9 cellular contexts compared by ENCODE assay signal in the genomic region with DNA sequence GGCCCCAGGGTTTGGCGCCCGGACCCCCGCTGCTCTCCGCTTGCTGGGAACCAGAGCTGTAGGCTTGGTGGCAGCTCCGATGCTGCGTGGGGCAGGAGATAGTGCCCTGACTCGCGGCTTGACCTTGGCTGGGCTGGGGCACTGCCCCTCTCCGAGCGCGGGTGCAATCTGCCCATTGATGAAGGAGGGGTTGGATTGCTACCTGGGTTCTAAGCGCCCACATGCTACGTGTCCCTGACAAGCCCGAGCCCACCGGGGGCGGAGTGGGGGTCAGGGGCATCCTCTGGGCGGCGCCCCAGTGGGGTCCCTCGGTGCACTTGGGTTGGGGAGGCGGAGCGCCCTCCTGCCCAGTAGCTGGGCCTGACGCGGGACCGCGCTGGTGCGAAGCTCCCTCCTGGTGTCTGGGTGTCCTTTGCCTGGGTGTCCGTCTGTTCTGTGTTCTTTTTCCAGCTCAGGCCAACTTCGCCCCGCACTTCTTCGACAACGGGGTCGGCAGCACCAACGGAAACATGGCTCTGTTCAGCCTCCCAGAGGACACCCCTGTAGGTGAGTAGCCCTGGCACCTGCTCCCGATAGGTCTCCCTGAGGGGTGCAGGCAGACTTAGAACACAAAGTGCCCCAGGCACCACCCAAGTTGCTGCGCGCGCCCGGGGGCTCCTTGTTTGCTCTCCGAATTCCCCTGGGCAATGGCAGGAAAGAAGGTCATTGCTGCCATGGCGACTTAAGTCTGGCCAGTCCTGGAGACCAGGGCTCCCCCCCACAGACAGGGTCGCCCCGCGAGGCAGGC. TPM values are rescaled to one million over a fixed set of nuclear protein-coding genes. Genes with fewer than 3 reads are reported as not detected.
DNase-seq lines count a peak whose midpoint lies in the region; TF ChIP-seq lines count a peak whose summit lies in the region.
"Had no signal": no experiment of that assay in that cellular context is flagged by ENCODE, and none has a peak within 500 bp of the region (broad histone marks: within the 10 kb centered on the region; RNA-seq: fewer than 3 reads in every experiment).

No MANE protein-coding gene starts in this region.

- peak overlapping the region; percentile 56; the same call in 1 of the 2 replicates for H3K4me2 ChIP-seq in OCI-LY3 (ENCODE audit: low read length)

- peaks cover 5% of the 10 kb centered on the region for H3K4me1 Mint-ChIP-seq in T-helper 1 cell treated with Interleukin-12 subunit alpha and Interleukin-12 subunit beta and Interleukin-4 antibody, amounts not matched to agents 30 μg/mL and 1 μg/mL, for 36 hours (ENCODE audit: low read depth)

- peaks cover 2% of the 10 kb centered on the region for H3K36me3 Mint-ChIP-seq in T-helper 1 cell treated with Interleukin-12 subunit alpha and Interleukin-12 subunit beta and Interleukin-4 antibody, amounts not matched to agents 30 μg/mL and 1 μg/mL, for 36 hours (ENCODE audit: low read depth)

- no peak overlapping the region for H3K4me3 ChIP-seq in OCI-LY3 (ENCODE audit: low read length)
- peak overlapping the region; percentile 68 for H3K4me3 ChIP-seq in iPS-15b (ENCODE audit: low read depth, low read length)
- H3K4me3 ChIP-seq in spleen, result peak overlapping the region in 7 of 8 donors; percentile 38 to 67 (median 44)

- H3K27ac Mint-ChIP-seq in T-helper 1 cell treated with Interleukin-12 subunit alpha and Interleukin-12 subunit beta and Interleukin-4 antibody, amounts not matched to agents 30 μg/mL and 1 μg/mL, for 36 hours, result no peak overlapping the region

- H3K9ac ChIP-seq in OCI-LY3 (ENCODE audit: low read length) (no peak overlapping the region), iPS-15b (ENCODE audit: low read depth, low read length) (no peak overlapping the region)

- H3K4me1 ChIP-seq in OCI-LY3 (ENCODE audit: low read length) (peaks cover 4% of the 10 kb centered on the region; the same call in 1 of the 2 replicates), iPS-15b (ENCODE audit: control insufficient read depth, insufficient read depth, low read length) (peaks cover 3% of the 10 kb centered on the region), spleen (peaks cover 0 to 32% (median 19%) of the 10 kb centered on the region in 6 donors)

- H3K27ac ChIP-seq in OCI-LY3 (ENCODE audit: low read length) (no peak overlapping the region), spleen (no peak overlapping the region)

- TF ChIP-seq POLR2A in spleen (IDR thresholded peaks at IDR 0.05), result no peak

- WGBS in spleen, 5 donors, result 23 to 30% (median 28%) methylated on average over 26 to 43 of the region's 43 CpGs

- H2AFZ ChIP-seq in OCI-LY3 (ENCODE audit: low read depth, low read length), result no peak overlapping the region

- peak overlapping the region; percentile 28 for H3K4me3 Mint-ChIP-seq in T-helper 1 cell treated with Interleukin-12 subunit alpha and Interleukin-12 subunit beta and Interleukin-4 antibody, amounts not matched to agents 30 μg/mL and 1 μg/mL, for 36 hours

- no peaks in the 10 kb centered on the region for H3K27me3 ChIP-seq in OCI-LY3 (ENCODE audit: low read depth, low read length)
- H3K27me3 ChIP-seq in iPS-15b (ENCODE audit: control insufficient read depth, insufficient read depth, low read length), result peaks cover 61% of the 10 kb centered on the region
- H3K27me3 ChIP-seq in spleen (replicated peaks in 1 of 7), result peaks cover 6 to 65% (median 21%) of the 10 kb centered on the region in 7 donors

- no peaks in the 10 kb centered on the region for H3K9me3 Mint-ChIP-seq in T-helper 1 cell treated with Interleukin-12 subunit alpha and Interleukin-12 subunit beta and Interleukin-4 antibody, amounts not matched to agents 30 μg/mL and 1 μg/mL, for 36 hours

- no peaks in the 10 kb centered on the region for H4K20me1 ChIP-seq in OCI-LY3 (ENCODE audit: insufficient read depth, low read length)

- H3K27me3 Mint-ChIP-seq in T-helper 1 cell treated with Interleukin-12 subunit alpha and Interleukin-12 subunit beta and Interleukin-4 antibody, amounts not matched to agents 30 μg/mL and 1 μg/mL, for 36 hours (ENCODE audit: low read depth), result peaks cover 66% of the 10 kb centered on the region

- DNase-seq in T-helper 1 cell, result no peak
- DNase-seq in spleen, result peak; percentile 80
- DNase-seq in NCI-H510A treated with DMSO at 0.1 percent for 48 hours (lab: John Stamatoyannopoulos, UW), result no peak
- DNase-seq in midbrain (lab: John Stamatoyannopoulos, UW), result no peak
- no peak for DNase-seq in SHP77 treated with DMSO at 0.1 percent for 48 hours (lab: John Stamatoyannopoulos, UW)

- no peaks in the 10 kb centered on the region for H3K9me3 ChIP-seq in OCI-LY3 (ENCODE audit: insufficient read depth, low read length)
- H3K9me3 ChIP-seq in iPS-15b (ENCODE audit: control insufficient read depth, insufficient read depth, low read length), result no peaks in the 10 kb centered on the region
- no peaks in the 10 kb centered on the region for H3K9me3 ChIP-seq in spleen

- H3K36me3 ChIP-seq in OCI-LY3 (replicated peaks; ENCODE audit: low read depth, low read length) (no peaks in the 10 kb centered on the region), iPS-15b (ENCODE audit: control insufficient read depth, insufficient read depth, low read length) (peaks cover 4% of the 10 kb centered on the region), spleen (no peaks in the 10 kb centered on the region)

- no peaks in the 10 kb centered on the region for H3K79me2 ChIP-seq in OCI-LY3 (ENCODE audit: low read length)

- TF ChIP-seq CTCF in OCI-LY3 (IDR thresholded peaks at IDR 0.05; ENCODE audit: low read depth, low read length) (no peak), spleen (IDR thresholded peaks at IDR 0.05 in 8 of 11, conservative IDR thresholded peaks at IDR 0.05 in 3 of 11) (no peak)

- intact Hi-C loops in spleen (cut with DNase I; ENCODE audit: low total_unique reads), result no loop called here

RNA-seq across cellular contexts. Expression of gene CDHR1, which starts 0.9 kb away (rescaled TPM):
- total RNA-seq in spleen, result 10 to 100 TPM in 1 of 7 donors, 1 to 10 TPM in 6; 2.5 to 10.6 (median 7.3) TPM
- polyA plus RNA-seq in spleen, result 1 to 10 TPM in 2 of 3 donors, under 1 TPM in 1; 0.53 to 2.2 (median 2.1) TPM
- polyA plus RNA-seq: aorta had no signal

RNA-seq across cellular contexts. Expression of gene GPR15LG, which starts 21.6 kb away (rescaled TPM):
- total RNA-seq in spleen, result not detected
- under 1 TPM in 1 of 3 donors, not detected in 2; 0.16 TPM for polyA plus RNA-seq in spleen
- total RNA-seq: aorta had no signal

RNA-seq across cellular contexts. Expression of gene LRIT2, which starts 30.1 kb away (rescaled TPM):
- total RNA-seq in spleen, result not detected
- not detected for polyA plus RNA-seq in spleen
- total RNA-seq: aorta had no signal
- polyA plus RNA-seq: aorta had no signal

RNA-seq across cellular contexts. Expression of gene LRIT1, which starts 46.1 kb away (rescaled TPM):
- not detected for total RNA-seq in spleen
- not detected for polyA plus RNA-seq in spleen
- total RNA-seq: aorta had no signal
- polyA plus RNA-seq: aorta had no signal

RNA-seq across cellular contexts. Expression of gene RGR, which starts 49.6 kb away (rescaled TPM):
- total RNA-seq in spleen, result not detected
- polyA plus RNA-seq in spleen, result not detected
- total RNA-seq: aorta had no signal
- polyA plus RNA-seq: aorta had no signal
